In genomic region chr17:73650617-73651200, GRCh38 we compare ENCODE assay signal across 19 cellular contexts.
"Had no signal": no experiment of that assay in that cellular context is flagged by ENCODE, and none has a peak within 500 bp of the region (broad histone marks: within the 10 kb centered on the region; RNA-seq: fewer than 3 reads in every experiment).

No MANE protein-coding gene starts in this region.

- H3K27ac Mint-ChIP-seq: activated naive CD4-positive, alpha-beta T cell treated with anti-CD3 and anti-CD28 coated beads, Interleukin-2, amount 50 U/mL, for 72 hours; T-helper 1 cell treated with Interleukin-12 subunit alpha and Interleukin-12 subunit beta and Interleukin-4 antibody, amounts not matched to agents 30 μg/mL and 1 μg/mL, for 36 hours; WTC11 had no signal

- DNase-seq: activated CD4-positive, alpha-beta T cell treated with anti-CD3 and anti-CD28 coated beads, Interleukin-2, amount 50 U/mL, for 48 hours; activated T-cell treated with anti-CD3 and anti-CD28 coated beads, Interleukin-2, amount 50 U/mL, for 1 hour; aorta; dorsolateral prefrontal cortex; esophagus squamous epithelium; gastrocnemius medialis; hippocampal formation; mesenchymal stem cell; ovary; spleen; stimulated activated CD4-positive, alpha-beta T cell treated with anti-CD3 and anti-CD28 coated beads, Interleukin-4, amount 100 ng/mL, for 24 hours; stimulated activated naive CD4-positive, alpha-beta T cell treated with Interleukin-2 at 50 U/mL for 16 hours; T1000 had no signal

- H3K27ac ChIP-seq: dorsolateral prefrontal cortex, esophagus squamous epithelium, gastrocnemius medialis, ovary, prostate gland, spleen had no signal

- H3K4me3 Mint-ChIP-seq: brain; naive thymus-derived CD8-positive, alpha-beta T cell; T-helper 1 cell treated with Interleukin-12 subunit alpha and Interleukin-12 subunit beta and Interleukin-4 antibody, amounts not matched to agents 30 μg/mL and 1 μg/mL, for 36 hours; WTC11 had no signal

- H3K36me3 ChIP-seq: esophagus squamous epithelium, gastrocnemius medialis, ovary, prostate gland, spleen had no signal

- ATAC-seq: gastrocnemius medialis; naive thymus-derived CD8-positive, alpha-beta T cell had no signal

- H3K4me1 ChIP-seq: gastrocnemius medialis, prostate gland had no signal

- H3K27me3 ChIP-seq: ovary had no signal

- H3K9me3 ChIP-seq: gastrocnemius medialis, prostate gland had no signal

- H3K4me3 ChIP-seq: dorsolateral prefrontal cortex, esophagus squamous epithelium, gastrocnemius medialis, ovary, prostate gland, spleen had no signal
